22 cellular contexts compared by ENCODE assay signal in genomic region chr10:100723180-100723579, GRCh38. TPM values are rescaled to one million over a fixed set of nuclear protein-coding genes. Genes with fewer than 3 reads are reported as not detected.
DNase-seq lines count a peak whose midpoint lies in the region; ATAC-seq and TF ChIP-seq lines count a peak whose summit lies in the region.
"Had no signal": no experiment of that assay in that cellular context is flagged by ENCODE, and none has a peak within 500 bp of the region (broad histone marks: within the 10 kb centered on the region; RNA-seq: fewer than 3 reads in every experiment).

No MANE protein-coding gene starts in this region.

- no peak overlapping the region for H4K91ac ChIP-seq in trophoblast cell (ENCODE audit: low read depth, low read length)

- no peak overlapping the region for H3K27ac ChIP-seq in trophoblast cell (ENCODE audit: low read depth, low read length)
- no peak overlapping the region for H3K27ac ChIP-seq in vagina
- H3K27ac ChIP-seq in colonic mucosa: no peak overlapping the region
- H3K27ac ChIP-seq: BLaER1, KMS-11 had no signal

- TF ChIP-seq POLR2A in vagina (IDR thresholded peaks at IDR 0.05): no peak

- no peak overlapping the region for H3K14ac ChIP-seq in trophoblast cell (ENCODE audit: low read length)

- no peak overlapping the region for H2BK120ac ChIP-seq in trophoblast cell (ENCODE audit: insufficient read depth, low read length, poor library complexity)

- H3K9me3 ChIP-seq in trophoblast cell (ENCODE audit: insufficient read depth, low read depth, low read length): peaks cover 2% of the 10 kb centered on the region
- no peaks in the 10 kb centered on the region for H3K9me3 ChIP-seq in vagina
- H3K9me3 ChIP-seq in colonic mucosa: no peaks in the 10 kb centered on the region
- H3K9me3 ChIP-seq: BLaER1, HAP-1 had no signal

- no peak for TF ChIP-seq CTCF in vagina (IDR thresholded peaks at IDR 0.05)
- TF ChIP-seq CTCF in colonic mucosa (IDR thresholded peaks at IDR 0.05): no peak
- TF ChIP-seq CTCF in activated CD8-positive, alpha-beta T cell treated with anti-CD3 and anti-CD28 coated beads for 36 hours (IDR thresholded peaks at IDR 0.05): no peak

- H3K4me3 Mint-ChIP-seq in activated T-helper 17 cell treated with anti-CD3 and anti-CD28 coated beads, Interleukin-2, amount 50 U/mL, for 72 hours: peak overlapping the region; percentile 10
- H3K4me3 Mint-ChIP-seq in memory B cell: no peak overlapping the region
- H3K4me3 Mint-ChIP-seq in activated CD8-positive, alpha-beta T cell treated with anti-CD3 and anti-CD28 coated beads for 36 hours: no peak overlapping the region
- H3K4me3 Mint-ChIP-seq: CD4-positive, alpha-beta T cell had no signal

- peaks cover 7% of the 10 kb centered on the region for H3K4me1 Mint-ChIP-seq in activated T-helper 17 cell treated with anti-CD3 and anti-CD28 coated beads, Interleukin-2, amount 50 U/mL, for 72 hours
- peaks cover 7% of the 10 kb centered on the region for H3K4me1 Mint-ChIP-seq in memory B cell
- H3K4me1 Mint-ChIP-seq in activated CD8-positive, alpha-beta T cell treated with anti-CD3 and anti-CD28 coated beads for 36 hours (ENCODE audit: low read depth): no peaks in the 10 kb centered on the region

- H4K8ac ChIP-seq in trophoblast cell (ENCODE audit: low read depth, low read length): no peak overlapping the region

- H3K36me3 ChIP-seq in trophoblast cell (ENCODE audit: control insufficient read depth in 1 of 2, insufficient read depth in 2 of 2, low read length in 2 of 2) (no peaks in the 10 kb centered on the region), vagina (no peaks in the 10 kb centered on the region), colonic mucosa (no peaks in the 10 kb centered on the region)
- H3K36me3 ChIP-seq: BLaER1, HAP-1 had no signal

- no peak overlapping the region for H3K9ac ChIP-seq in trophoblast cell (ENCODE audit: low read length)
- no peak overlapping the region for H3K9ac ChIP-seq in colonic mucosa (ENCODE audit: low read depth in 2 of 2, low read length in 2 of 2)
- H3K9ac ChIP-seq: BLaER1, KMS-11 had no signal

- H2BK5ac ChIP-seq in trophoblast cell (ENCODE audit: low read depth, low read length, poor library complexity): no peak overlapping the region

- no peak overlapping the region for H3K18ac ChIP-seq in trophoblast cell (ENCODE audit: low read length)

- POLR2A ChIA-PET in activated CD8-positive, alpha-beta T cell treated with anti-CD3 and anti-CD28 coated beads for 36 hours (lab: Charles Lee): no interaction called here

- no peaks in the 10 kb centered on the region for H3K79me1 ChIP-seq in trophoblast cell (ENCODE audit: low read length)

- H3K4me2 ChIP-seq in trophoblast cell (ENCODE audit: low read length): no peak overlapping the region
- H3K4me2 ChIP-seq: BLaER1, KMS-11 had no signal

- H3K4me1 ChIP-seq in trophoblast cell (ENCODE audit: control insufficient read depth in 1 of 2, insufficient read depth in 2 of 2, low read length in 2 of 2): no peaks in the 10 kb centered on the region
- H3K4me1 ChIP-seq in vagina: no peaks in the 10 kb centered on the region
- H3K4me1 ChIP-seq in colonic mucosa: no peaks in the 10 kb centered on the region
- H3K4me1 ChIP-seq: HAP-1 had no signal

- CTCF ChIA-PET in activated CD8-positive, alpha-beta T cell treated with anti-CD3 and anti-CD28 coated beads for 36 hours (lab: Charles Lee): no interaction called here

- no peak overlapping the region for H3K4ac ChIP-seq in trophoblast cell (ENCODE audit: low read depth, low read length)

- no peak overlapping the region for H3K27ac Mint-ChIP-seq in activated T-helper 17 cell treated with anti-CD3 and anti-CD28 coated beads, Interleukin-2, amount 50 U/mL, for 72 hours
- peak overlapping the region; percentile 0 for H3K27ac Mint-ChIP-seq in memory B cell
- H3K27ac Mint-ChIP-seq in activated CD8-positive, alpha-beta T cell treated with anti-CD3 and anti-CD28 coated beads for 36 hours: no peak overlapping the region
- H3K27ac Mint-ChIP-seq: CD4-positive, alpha-beta T cell had no signal

- H3K36me3 Mint-ChIP-seq in activated T-helper 17 cell treated with anti-CD3 and anti-CD28 coated beads, Interleukin-2, amount 50 U/mL, for 72 hours (ENCODE audit: low read depth): no peaks in the 10 kb centered on the region
- H3K36me3 Mint-ChIP-seq in memory B cell: peaks cover 2% of the 10 kb centered on the region
- H3K36me3 Mint-ChIP-seq in activated CD8-positive, alpha-beta T cell treated with anti-CD3 and anti-CD28 coated beads for 36 hours (ENCODE audit: low read depth): no peaks in the 10 kb centered on the region

- DNase-seq in memory B cell (ENCODE audit: low spot score in 2 of 2) (no peak), trophoblast cell (no peak), HuH-7.5 (ENCODE audit: low spot score) (no peak), vagina (ENCODE audit: extremely low spot score in 2 of 2) (no peak), colonic mucosa (no peak)
- no peak for DNase-seq in activated CD8-positive, alpha-beta T cell treated with anti-CD3 and anti-CD28 coated beads for 36 hours
- DNase-seq: CD4-positive, alpha-beta T cell; COR-L47; IMR-90; NCI-H1105; NCI-H146; NCI-H2029 treated with DMSO at 0.1 percent for 48 hours; NCI-H345; NCI-H524; NCI-H774; NK-92 treated with Interleukin-12 subunit alpha and Interleukin-12 subunit beta, amount 100 ng/mL, for 24 hours; SIG-M5 had no signal

- H4K12ac ChIP-seq in trophoblast cell (ENCODE audit: low read depth, low read length): no peak overlapping the region

- H3K9me3 Mint-ChIP-seq in activated T-helper 17 cell treated with anti-CD3 and anti-CD28 coated beads, Interleukin-2, amount 50 U/mL, for 72 hours: no peaks in the 10 kb centered on the region
- H3K9me3 Mint-ChIP-seq in memory B cell: no peaks in the 10 kb centered on the region
- no peaks in the 10 kb centered on the region for H3K9me3 Mint-ChIP-seq in activated CD8-positive, alpha-beta T cell treated with anti-CD3 and anti-CD28 coated beads for 36 hours
- H3K9me3 Mint-ChIP-seq: CD4-positive, alpha-beta T cell had no signal

- no peak overlapping the region for H2AFZ ChIP-seq in trophoblast cell (ENCODE audit: insufficient read depth, low read length, poor library complexity)

- H3K79me2 ChIP-seq in trophoblast cell (ENCODE audit: control insufficient read depth, insufficient read depth, low read length, poor library complexity): no peaks in the 10 kb centered on the region

- peak overlapping the region; percentile 22 for H3K23ac ChIP-seq in trophoblast cell (ENCODE audit: low read length)

- intact Hi-C loops in vagina (cut with DNase I) (no loop called here), colonic mucosa (cut with DNase I) (no loop called here)
- intact Hi-C loops in activated CD8-positive, alpha-beta T cell treated with anti-CD3 and anti-CD28 coated beads for 36 hours (cut with micrococcal nuclease): loop anchor here (10.0 kb wide), 1 partner anchor 412 kb away; the partner anchor contains the start of gene TLX1

- 100% methylated on average over 1 of the region's 5 CpGs for WGBS in trophoblast cell (ENCODE audit: extremely low coverage, insufficient coverage, insufficient read length)

- no peak overlapping the region for H2AK5ac ChIP-seq in trophoblast cell (ENCODE audit: low read length)

- ATAC-seq in activated T-helper 17 cell treated with anti-CD3 and anti-CD28 coated beads, Interleukin-2, amount 50 U/mL, for 72 hours (replicated peaks): no peak
- no peak for ATAC-seq in memory B cell (ENCODE audit: low read depth)
- no peak for ATAC-seq in activated CD8-positive, alpha-beta T cell treated with anti-CD3 and anti-CD28 coated beads for 36 hours
- ATAC-seq: Panc1 had no signal

- H3K27me3 ChIP-seq in trophoblast cell (ENCODE audit: insufficient read depth, low read length) (peaks cover 51% of the 10 kb centered on the region), vagina (peaks cover 7% of the 10 kb centered on the region), colonic mucosa (peaks cover 55% of the 10 kb centered on the region)

- no peak overlapping the region for H2BK12ac ChIP-seq in trophoblast cell (ENCODE audit: low read length)

- no peak overlapping the region for H3K4me3 ChIP-seq in trophoblast cell (ENCODE audit: low read depth, low read length)
- no peak overlapping the region for H3K4me3 ChIP-seq in vagina
- H3K4me3 ChIP-seq in colonic mucosa: no peak overlapping the region
- H3K4me3 ChIP-seq: BLaER1, HAP-1 had no signal

- peaks cover 68% of the 10 kb centered on the region for H3K27me3 Mint-ChIP-seq in activated T-helper 17 cell treated with anti-CD3 and anti-CD28 coated beads, Interleukin-2, amount 50 U/mL, for 72 hours
- H3K27me3 Mint-ChIP-seq in memory B cell: peaks cover 33% of the 10 kb centered on the region
- peaks cover 74% of the 10 kb centered on the region for H3K27me3 Mint-ChIP-seq in activated CD8-positive, alpha-beta T cell treated with anti-CD3 and anti-CD28 coated beads for 36 hours

RNA-seq across cellular contexts. Expression of gene PAX2, which starts 22.2 kb away (rescaled TPM):
- total RNA-seq in activated T-helper 17 cell treated with anti-CD3 and anti-CD28 coated beads, Interleukin-2, amount 50 U/mL, for 72 hours: under 1 TPM in 1 of 2 donors, not detected in 1; 0.16 TPM
- 0.01 TPM in 1 of 2 replicates, not detected in the other for polyA plus RNA-seq in trophoblast cell (2013)
- total RNA-seq in vagina (not detected), colonic mucosa (under 1 TPM in 1 of 2 donors, not detected in 1; 0.15 TPM)
- not detected for total RNA-seq in activated CD8-positive, alpha-beta T cell treated with anti-CD3 and anti-CD28 coated beads for 36 hours
- total RNA-seq: CD4-positive, alpha-beta T cell; IMR-90 had no signal
- polyA plus RNA-seq: IMR-90 had no signal
